In the genomic region with DNA sequence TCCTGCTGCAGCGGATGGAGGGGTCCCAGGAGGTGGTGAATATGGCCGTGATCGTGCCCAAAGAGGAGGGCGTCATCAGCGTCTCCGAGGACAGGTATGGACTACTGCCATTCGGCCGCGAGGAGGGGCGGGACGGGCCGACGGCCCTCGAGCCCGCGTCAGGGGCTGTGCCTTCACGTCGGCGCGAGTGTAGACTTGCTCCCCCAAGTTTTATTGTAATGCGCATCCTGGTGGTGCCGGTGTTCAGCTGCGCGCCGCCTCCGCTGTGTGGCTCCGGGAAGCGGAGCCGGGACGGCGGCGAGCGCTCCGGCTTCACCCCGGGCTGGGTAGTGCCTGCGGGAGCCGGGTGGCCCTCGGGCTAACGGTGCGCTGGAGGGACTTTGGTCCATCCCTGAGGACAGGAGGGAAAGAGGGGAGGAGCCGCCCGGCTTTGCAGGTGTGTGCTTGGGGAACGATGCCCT, we compare ENCODE assay signal across 8 cellular contexts. TPM values are rescaled to one million over a fixed set of nuclear protein-coding genes. Genes with fewer than 3 reads are reported as not detected.
A peak's percentile ranks its signal among the peaks of the same experiment; 100 is the strongest.
DNase-seq lines count a peak whose midpoint lies in the region; ATAC-seq lines count a peak whose summit lies in the region.

No MANE protein-coding gene starts in this region.

- in situ Hi-C loops in SK-MEL-5 (cut with HindIII; ENCODE audit: low pct_unique_long_range_greater_than_20kb, low sequenced_read_pairs), result no loop called here

- H3K4me3 ChIP-seq in adipocyte (ENCODE audit: low read length), result peak overlapping the region; percentile 91

- no peaks in the 10 kb centered on the region for H3K27me3 ChIP-seq in adipocyte (replicated peaks; ENCODE audit: control insufficient read depth, insufficient read depth, low read length)

- intact Hi-C loops in left ventricle myocardium superior (cut with micrococcal nuclease), result loop anchor here (10.0 kb wide), 1 partner anchor 130 kb away; the partner anchor contains the start of gene INTS6

- peaks cover 32% of the 10 kb centered on the region for H3K4me1 ChIP-seq in adipocyte (ENCODE audit: control insufficient read depth, insufficient read depth, low read length)

- H3K36me3 ChIP-seq in adipocyte (ENCODE audit: control insufficient read depth, insufficient read depth, low read length, severe bottlenecking), result no peaks in the 10 kb centered on the region

- peak overlapping the region; percentile 89 for H3K9ac ChIP-seq in adipocyte (ENCODE audit: low read length)

- H3K9me3 ChIP-seq in adipocyte (ENCODE audit: control insufficient read depth, low read length), result no peaks in the 10 kb centered on the region

- DNase-seq in COR-L47 (lab: John Stamatoyannopoulos, UW), result peak; percentile 62
- DNase-seq in SK-MEL-5 (ENCODE audit: low read depth, low spot score), result peak; percentile 49
- peak; percentile 72 for DNase-seq in adipocyte (ENCODE audit: low read depth)
- DNase-seq in left ventricle myocardium superior, result peak; percentile 72
- DNase-seq in renal cortical epithelial cell (ENCODE audit: low read depth), result peak; percentile 25
- DNase-seq in occipital lobe (lab: John Stamatoyannopoulos, UW), result no peak

- ATAC-seq in GM19455 (IDR thresholded peaks at IDR 0.05; ENCODE audit: unreplicated experiment), result peak; percentile 33
- peak; percentile 25 for ATAC-seq in HG03565 (IDR thresholded peaks at IDR 0.05; ENCODE audit: unreplicated experiment)
- ATAC-seq in left ventricle myocardium superior, result peak; percentile 28

RNA-seq across cellular contexts. Expression of gene WDFY2, which starts 0.5 kb away (rescaled TPM):
- total RNA-seq in SK-MEL-5 (2014; rRNA removed; shearing (Covaris generic)), result 1.9 and 2.0 TPM in 2 replicates
- 3.7 and 5.5 TPM in 2 replicates for polyA plus RNA-seq in SK-MEL-5 (2015; cell fraction: cytosol; rRNA removed)
- 32.9 and 45.3 TPM in 2 replicates for polyA plus RNA-seq in SK-MEL-5 (2015; cell fraction: nucleus; rRNA removed)
- total RNA-seq in left ventricle myocardium superior (4.9 TPM), renal cortical epithelial cell (3.1 and 9.1 TPM in 2 replicates), occipital lobe (8.4 TPM)
